In the genomic region with DNA sequence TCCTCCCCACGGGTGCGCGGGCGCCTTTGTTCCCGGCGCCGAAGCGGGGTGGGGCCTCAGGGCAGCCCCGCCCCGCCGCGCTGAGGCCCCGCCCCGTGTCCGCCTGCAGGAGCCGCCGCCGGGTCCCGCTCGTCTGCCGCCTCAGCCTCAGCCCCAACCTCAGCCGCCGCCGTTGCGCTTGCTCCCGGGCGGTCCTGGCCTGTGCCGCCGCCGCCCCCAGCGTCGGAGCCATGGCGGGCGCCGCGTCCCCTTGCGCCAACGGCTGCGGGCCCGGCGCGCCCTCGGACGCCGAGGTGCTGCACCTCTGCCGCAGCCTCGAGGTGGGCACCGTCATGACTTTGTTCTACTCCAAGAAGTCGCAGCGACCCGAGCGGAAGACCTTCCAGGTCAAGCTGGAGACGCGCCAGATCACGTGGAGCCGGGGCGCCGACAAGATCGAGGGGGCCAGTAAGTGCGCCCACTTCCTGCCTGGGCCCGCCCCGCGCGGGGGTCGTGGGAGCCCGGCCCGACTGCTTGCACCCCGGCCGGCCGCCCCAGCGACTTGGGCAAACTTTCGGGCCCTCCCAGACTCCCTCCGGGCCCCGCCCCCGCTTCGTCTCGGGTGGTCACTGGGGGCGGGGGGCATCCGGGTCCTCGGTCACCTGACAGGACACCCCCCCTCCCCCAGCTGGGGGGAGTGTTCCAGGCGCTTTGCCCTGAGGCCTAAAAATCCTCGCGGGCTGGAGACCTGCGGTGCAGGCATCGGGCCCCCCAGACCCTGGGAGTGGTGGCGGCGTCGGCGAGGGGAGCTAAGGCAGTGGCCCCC, we compare ENCODE assay signal across 8 cellular contexts. TPM values are rescaled to one million over a fixed set of nuclear protein-coding genes. Genes with fewer than 3 reads are reported as not detected.
DNase-seq lines count a peak whose midpoint lies in the region; ATAC-seq and TF ChIP-seq lines count a peak whose summit lies in the region.

TSS of gene PLCG1 (plus strand) at position 132 of the 805 bp plus-strand sequence. CDS start at position 231, 99 bp downstream.

- peak within 1 kb of the TSS; percentile 93 to 100 (median 94) for H3K27ac Mint-ChIP-seq in CD4-positive, CD25-positive, alpha-beta regulatory T cell

- no peaks in the 10 kb centered on the region for H3K27me3 ChIP-seq in CD4-positive, CD25-positive, alpha-beta regulatory T cell (ENCODE audit: control insufficient read depth, insufficient read depth, low read length)
- peaks cover 4% of the 10 kb centered on the region for H3K27me3 ChIP-seq in NT2/D1 (ENCODE audit: insufficient read depth, insufficient read length)

- H3K4me3 Mint-ChIP-seq in CD4-positive, CD25-positive, alpha-beta regulatory T cell, result peak within 1 kb of the TSS; percentile 95 to 97 (median 96)

- H3K27me3 Mint-ChIP-seq in CD4-positive, CD25-positive, alpha-beta regulatory T cell, result peaks cover 6% of the 10 kb centered on the region

- peak within 1 kb of the TSS; percentile 89 for H3K4me3 ChIP-seq in CD4-positive, CD25-positive, alpha-beta regulatory T cell (ENCODE audit: low read depth, low read length)
- peak within 1 kb of the TSS; percentile 82 for H3K4me3 ChIP-seq in NT2/D1 (ENCODE audit: insufficient read length, low read depth)
- H3K4me3 ChIP-seq in epithelial cell of esophagus (ENCODE audit: low read length), result peak within 1 kb of the TSS; percentile 65
- H3K4me3 ChIP-seq in mucosa of descending colon, result peak within 1 kb of the TSS; percentile 65

- intact Hi-C loops in mucosa of descending colon (cut with DNase I, micrococcal nuclease), result no loop called here

- H3K36me3 Mint-ChIP-seq in CD4-positive, CD25-positive, alpha-beta regulatory T cell, result peaks cover 5% of the 10 kb centered on the region

- H3K27ac ChIP-seq in CD4-positive, CD25-positive, alpha-beta regulatory T cell (ENCODE audit: insufficient read depth, low read length, poor library complexity, severe bottlenecking), result peak within 1 kb of the TSS; percentile 87

- peaks cover 34 to 69% (median 54%) of the 10 kb centered on the region in 4 donors for H3K4me1 Mint-ChIP-seq in CD4-positive, CD25-positive, alpha-beta regulatory T cell

- no peak for TF ChIP-seq CTCF in epithelial cell of esophagus (IDR thresholded peaks at IDR 0.05; ENCODE audit: insufficient read depth, low read depth, low read length, missing control alignments)
- TF ChIP-seq CTCF in mucosa of descending colon (IDR thresholded peaks at IDR 0.05), result no peak

- DNase-seq in CD4-positive, CD25-positive, alpha-beta regulatory T cell, result peak; percentile 73 to 85 (median 82)
- peak; percentile 86 for DNase-seq in HPDE6-E6E7 (ENCODE audit: extremely low spot score)
- peak; percentile 73 for DNase-seq in NT2/D1 (ENCODE audit: low read depth, low spot score)
- peak; percentile 65 for DNase-seq in activated T-cell treated with anti-CD3 and anti-CD28 coated beads for 1 hour (ENCODE audit: low read depth)
- peak; percentile 77 for DNase-seq in epithelial cell of esophagus (ENCODE audit: low read depth)
- peak; percentile 87 to 88 (median 87) for DNase-seq in mucosa of descending colon
- DNase-seq in stimulated activated CD8-positive, alpha-beta memory T cell treated with anti-CD3 and anti-CD28 coated beads, Interleukin-2, amount 100 ng/mL, for 48 hours (ENCODE audit: low read depth in 2 of 2), result peak; percentile 64 to 72

- H3K4me1 ChIP-seq in CD4-positive, CD25-positive, alpha-beta regulatory T cell (ENCODE audit: control insufficient read depth, insufficient read depth, low read length, poor library complexity, severe bottlenecking), result peaks cover 79% of the 10 kb centered on the region
- H3K4me1 ChIP-seq in NT2/D1 (ENCODE audit: insufficient read depth, insufficient read length) (peaks cover 19% of the 10 kb centered on the region), mucosa of descending colon (ENCODE audit: low read depth) (peaks cover 9% of the 10 kb centered on the region)

- H3K9me3 Mint-ChIP-seq in CD4-positive, CD25-positive, alpha-beta regulatory T cell, result no peaks in the 10 kb centered on the region

- H3K36me3 ChIP-seq in CD4-positive, CD25-positive, alpha-beta regulatory T cell (ENCODE audit: control insufficient read depth, insufficient read depth, low read length), result no peaks in the 10 kb centered on the region
- H3K36me3 ChIP-seq in NT2/D1 (ENCODE audit: insufficient read depth, insufficient read length, low read length) (peaks cover 36% of the 10 kb centered on the region), mucosa of descending colon (ENCODE audit: low read depth) (no peaks in the 10 kb centered on the region)

- H3K9me3 ChIP-seq in CD4-positive, CD25-positive, alpha-beta regulatory T cell (ENCODE audit: control insufficient read depth in 2 of 2, low read length in 2 of 2), result no peaks in the 10 kb centered on the region
- H3K9me3 ChIP-seq in NT2/D1 (ENCODE audit: insufficient read depth, low read length) (no peaks in the 10 kb centered on the region), mucosa of descending colon (no peaks in the 10 kb centered on the region)

- H3K9ac ChIP-seq in NT2/D1 (ENCODE audit: insufficient read length, low read depth), result peak within 1 kb of the TSS; percentile 98

- ATAC-seq in CD4-positive, CD25-positive, alpha-beta regulatory T cell (ENCODE audit: low read depth in 2 of 2), result peak; percentile 71 to 72
- ATAC-seq in GM19455 (IDR thresholded peaks at IDR 0.05; ENCODE audit: unreplicated experiment) (peak; percentile 60), mucosa of descending colon (peak; percentile 83)

RNA-seq across cellular contexts. Expression of gene PLCG1, which starts in this region (rescaled TPM):
- total RNA-seq in CD4-positive, CD25-positive, alpha-beta regulatory T cell, result 540 TPM
- 10 to 100 TPM; 30.4 to 36.1 (median 33.0) TPM for polyA plus RNA-seq in CD4-positive, CD25-positive, alpha-beta regulatory T cell
- 10 to 100 TPM; 65.2 to 98.4 (median 85.4) TPM for total RNA-seq in mucosa of descending colon

Comparison
In these comparisons a context has a peak if more than half of its experiments do, and no peak if none do; other contexts are left out.
1. Peak in every context shown above with its lines: DNase-seq, ATAC-seq, H3K4me3 ChIP-seq and H3K27ac ChIP-seq.